In the genomic region with DNA sequence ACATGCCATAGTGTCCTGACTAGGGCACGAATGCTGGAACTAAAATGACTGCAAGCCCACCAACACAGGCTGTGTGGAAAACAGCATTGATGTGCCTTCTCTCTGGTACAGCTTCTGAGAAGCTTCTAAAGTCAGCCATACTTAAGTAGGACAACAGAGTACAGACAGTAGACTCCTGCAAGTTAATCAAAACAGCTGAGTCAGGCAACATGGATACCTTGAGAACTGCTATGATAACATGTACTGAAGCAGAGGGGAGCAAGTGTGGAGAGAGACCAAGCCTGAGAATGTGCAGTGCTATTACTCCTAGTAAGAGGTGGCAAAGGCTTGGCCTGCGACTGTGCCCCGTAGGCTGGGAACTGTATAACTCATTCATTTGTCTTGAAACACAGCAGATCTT, we compare ENCODE assay signal across 16 cellular contexts. TPM values are rescaled to one million over a fixed set of nuclear protein-coding genes. Genes with fewer than 3 reads are reported as not detected.
DNase-seq lines count a peak whose midpoint lies in the region; ATAC-seq and TF ChIP-seq lines count a peak whose summit lies in the region.
"Had no signal": no experiment of that assay in that cellular context is flagged by ENCODE, and none has a peak within 500 bp of the region (broad histone marks: within the 10 kb centered on the region; RNA-seq: fewer than 3 reads in every experiment).

No MANE protein-coding gene starts in this region.

- peaks cover 42% of the 10 kb centered on the region for H3K4me1 ChIP-seq in psoas muscle

- DNase-seq in activated CD4-positive, alpha-beta T cell treated with anti-CD3 and anti-CD28 coated beads for 36 hours, result no peak
- no peak for DNase-seq in activated CD4-positive, alpha-beta T cell treated with anti-CD3 and anti-CD28 coated beads for 48 hours
- peak; percentile 18 for DNase-seq in RKO (ENCODE audit: low spot score)
- DNase-seq in effector memory CD8-positive, alpha-beta T cell, result no peak
- no peak for DNase-seq in psoas muscle
- DNase-seq in NCI-H146 (lab: John Stamatoyannopoulos, UW), result no peak
- DNase-seq in EL, result no peak
- DNase-seq: activated CD8-positive, alpha-beta memory T cell treated with anti-CD3 and anti-CD28 coated beads for 24 hours; amygdala; foreskin keratinocyte; NCI-H446; tibial artery had no signal

- CTCF ChIA-PET in activated CD4-positive, alpha-beta T cell treated with anti-CD3 and anti-CD28 coated beads for 36 hours (lab: Charles Lee), result interaction anchor here (0.6 kb wide), 1 partner anchor 125 kb away, joined by 3 read pairs; no protein-coding TSS in a partner anchor

- no peaks in the 10 kb centered on the region for H3K9me3 Mint-ChIP-seq in activated CD4-positive, alpha-beta T cell treated with anti-CD3 and anti-CD28 coated beads for 36 hours (ENCODE audit: low read depth)
- H3K9me3 Mint-ChIP-seq in effector memory CD8-positive, alpha-beta T cell, result no peaks in the 10 kb centered on the region

- 87 to 96% (median 92%) methylated on average over 3 of the region's 3 CpGs for WGBS in psoas muscle, 3 donors

- peaks cover 0 to 8% of the 10 kb centered on the region in 2 donors for H3K36me3 ChIP-seq in psoas muscle (ENCODE audit: insufficient read depth in 1 of 2, low read depth in 1 of 2)
- H3K36me3 ChIP-seq: tibial artery had no signal

- peaks cover 16% of the 10 kb centered on the region for H3K36me3 Mint-ChIP-seq in activated CD4-positive, alpha-beta T cell treated with anti-CD3 and anti-CD28 coated beads for 36 hours (ENCODE audit: low read depth)
- H3K36me3 Mint-ChIP-seq in effector memory CD8-positive, alpha-beta T cell (ENCODE audit: insufficient read depth), result peaks cover 46% of the 10 kb centered on the region

- intact Hi-C loops in activated CD4-positive, alpha-beta T cell treated with anti-CD3 and anti-CD28 coated beads for 36 hours (cut with DNase I, micrococcal nuclease), result loop anchor here in 1 of 2 experiments (5.0 to 10.0 kb wide), 3 partner anchors 78 to 1185 kb away; no protein-coding TSS in a partner anchor
- intact Hi-C loops in psoas muscle (cut with DNase I), result loop anchor here in 1 of 2 donors (5.0 kb wide), 1 partner anchor 72 kb away; a partner anchor contains a TSS

- peak overlapping the region; percentile 53 for H3K4me3 Mint-ChIP-seq in activated CD4-positive, alpha-beta T cell treated with anti-CD3 and anti-CD28 coated beads for 36 hours
- peak overlapping the region; percentile 0 to 67 for H3K4me3 Mint-ChIP-seq in effector memory CD8-positive, alpha-beta T cell

- no peaks in the 10 kb centered on the region for H3K9me3 ChIP-seq in psoas muscle
- H3K9me3 ChIP-seq: tibial artery had no signal

- POLR2A ChIA-PET in activated CD4-positive, alpha-beta T cell treated with anti-CD3 and anti-CD28 coated beads for 36 hours (lab: Charles Lee), result interaction anchor here (0.6 kb wide), 1 partner anchor 280 kb away, joined by 3 read pairs; no protein-coding TSS in a partner anchor

- no peak for ATAC-seq in activated CD4-positive, alpha-beta T cell treated with anti-CD3 and anti-CD28 coated beads for 36 hours
- no peak for ATAC-seq in effector memory CD8-positive, alpha-beta T cell (replicated peaks)
- no peak for ATAC-seq in psoas muscle
- no peak for ATAC-seq in GM21529 (IDR thresholded peaks at IDR 0.05; ENCODE audit: unreplicated experiment)
- ATAC-seq: foreskin keratinocyte, Panc1 had no signal

- no peaks in the 10 kb centered on the region for H3K27me3 Mint-ChIP-seq in activated CD4-positive, alpha-beta T cell treated with anti-CD3 and anti-CD28 coated beads for 36 hours
- no peaks in the 10 kb centered on the region for H3K27me3 Mint-ChIP-seq in effector memory CD8-positive, alpha-beta T cell

- peak overlapping the region; percentile 89 for H3K4me3 ChIP-seq in psoas muscle
- H3K4me3 ChIP-seq: tibial artery had no signal

- H3K27ac Mint-ChIP-seq in activated CD4-positive, alpha-beta T cell treated with anti-CD3 and anti-CD28 coated beads for 36 hours, result no peak overlapping the region
- no peak overlapping the region for H3K27ac Mint-ChIP-seq in effector memory CD8-positive, alpha-beta T cell

- H3K27me3 ChIP-seq in psoas muscle (ENCODE audit: insufficient read depth in 3 of 3, low read length in 2 of 3), result no peaks in the 10 kb centered on the region
- H3K27me3 ChIP-seq: foreskin keratinocyte, tibial artery had no signal

- H3K4me1 Mint-ChIP-seq in activated CD4-positive, alpha-beta T cell treated with anti-CD3 and anti-CD28 coated beads for 36 hours, result peaks cover 47% of the 10 kb centered on the region
- H3K4me1 Mint-ChIP-seq in effector memory CD8-positive, alpha-beta T cell (ENCODE audit: low read depth in 2 of 2), result peaks cover 25 to 49% of the 10 kb centered on the region in 2 donors

- no peak for TF ChIP-seq CTCF in psoas muscle (IDR thresholded peaks at IDR 0.05)

- no peak overlapping the region for H3K27ac ChIP-seq in psoas muscle
- H3K27ac ChIP-seq: foreskin keratinocyte, tibial artery had no signal

RNA-seq across cellular contexts. Expression of a gene that starts 2.5 kb away (rescaled TPM):
- 10 to 100 TPM; 27.1 to 27.4 TPM for total RNA-seq in activated CD4-positive, alpha-beta T cell treated with anti-CD3 and anti-CD28 coated beads for 36 hours
- total RNA-seq in psoas muscle, result 10 to 100 TPM; 44.5 to 66.4 (median 50.0) TPM
- polyA plus RNA-seq in psoas muscle, result 100 to 1,000 TPM in 1 of 3 donors, 10 to 100 TPM in 2; 69.4 to 130 (median 79.9) TPM

RNA-seq across cellular contexts. Expression of a gene that starts 20.4 kb away (rescaled TPM):
- total RNA-seq in activated CD4-positive, alpha-beta T cell treated with anti-CD3 and anti-CD28 coated beads for 36 hours, result under 1 TPM; 0.25 to 0.46 TPM
- total RNA-seq in psoas muscle, result under 1 TPM in 3 of 4 donors, not detected in 1; 0.13 to 0.51 (median 0.36) TPM
- polyA plus RNA-seq in psoas muscle, result under 1 TPM; 0.04 to 0.22 (median 0.09) TPM
- total RNA-seq: A172, kidney epithelial cell had no signal
